In the genomic region with DNA sequence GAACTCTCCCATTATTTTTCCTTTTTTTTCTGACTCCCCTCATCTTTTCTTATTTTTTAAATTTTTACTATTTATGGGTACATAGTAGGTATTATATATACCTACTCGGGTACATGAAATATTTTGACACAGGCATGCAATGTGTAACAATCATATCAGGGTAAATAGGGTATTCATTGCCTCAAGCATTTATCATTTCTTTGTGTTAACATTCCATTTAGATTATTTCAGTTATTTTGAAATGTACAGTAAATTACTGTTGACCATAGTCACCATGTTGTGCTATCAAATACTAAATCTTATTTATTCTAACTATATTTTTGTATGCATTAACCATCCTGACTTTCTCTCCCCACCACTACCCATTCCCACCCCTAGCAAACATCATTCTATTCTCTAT, we compare ENCODE assay signal across 23 cellular contexts. TPM values are rescaled to one million over a fixed set of nuclear protein-coding genes. Genes with fewer than 3 reads are reported as not detected.
"Had no signal": no experiment of that assay in that cellular context is flagged by ENCODE, and none has a peak within 500 bp of the region (broad histone marks: within the 10 kb centered on the region; RNA-seq: fewer than 3 reads in every experiment).

No MANE protein-coding gene starts in this region.

- DNase-seq: IMR-90, Karpas-422, KG1, MM.1S, NCI-H1092 treated with DMSO at 0.1 percent for 48 hours, NCI-H1436, NCI-H187, NCI-H2029, NCI-H2081 treated with DMSO at 0.1 percent for 48 hours, NCI-H2171, NCI-H226, NCI-H446, NCI-H510A, NCI-H524 treated with DMSO at 0.1 percent for 48 hours, NCI-H69, NCI-H774, OCI-M1, RPMI8226, SHP77, SK-N-SH, SW 1271 had no signal

- H3K9ac ChIP-seq: SK-N-SH had no signal

- H3K4me2 ChIP-seq: SK-N-SH had no signal

- ATAC-seq: HepG2 had no signal

- FAIRE-seq: HepG2, RCC 7860 had no signal

RNA-seq across cellular contexts. Expression of a gene that starts 33.8 kb away (rescaled TPM):
- total RNA-seq: HepG2 had no signal
